Comparison of ENCODE assay signal across 28 cellular contexts in genomic region chr3:67495751-67496150, GRCh38.
"Had no signal": no experiment of that assay in that cellular context is flagged by ENCODE, and none has a peak within 500 bp of the region (broad histone marks: within the 10 kb centered on the region; RNA-seq: fewer than 3 reads in every experiment).

No MANE protein-coding gene starts in this region.

- H3K36me3 ChIP-seq: breast epithelium, neutrophil, ovary, right atrium auricular region, WERI-Rb-1 had no signal

- H3K4me3 ChIP-seq: breast epithelium, left lung, lower lobe of right lung, mucosa of descending colon, ovary, right atrium auricular region, testis, transverse colon had no signal

- H3K27me3 ChIP-seq: breast epithelium, left lung, neutrophil, ovary, right atrium auricular region, testis, transverse colon had no signal

- DNase-seq: activated CD4-positive, alpha-beta T cell treated with anti-CD3 and anti-CD28 coated beads, Interleukin-2, amount 50 U/mL, for 1 hour; activated CD8-positive, alpha-beta T cell treated with anti-CD3 and anti-CD28 coated beads for 36 hours; activated gamma-delta T cell treated with Interleukin-2 at 50 U/mL for 16 hours; activated naive CD8-positive, alpha-beta T cell treated with anti-CD3 and anti-CD28 coated beads, Interleukin-2, amount 50 U/mL, for 24 hours; activated T-cell treated with anti-CD3 and anti-CD28 coated beads, Interleukin-2, amount 50 U/mL, for 4 hours; central memory CD4-positive, alpha-beta T cell; effector memory CD4-positive, alpha-beta T cell; foreskin fibroblast; kidney glomerular epithelial cell; left lung; lower lobe of right lung; mesenchymal stem cell; mucosa of descending colon; ovary; stimulated activated CD4-positive, alpha-beta T cell treated with anti-CD3 and anti-CD28 coated beads, Interleukin-15, amount 100 ng/mL, for 24 hours; stimulated activated CD4-positive, alpha-beta T cell treated with anti-CD3 and anti-CD28 coated beads, Interleukin-2, amount 100 ng/mL, for 24 hours; stimulated activated naive CD4-positive, alpha-beta T cell; T-helper 17 cell; T1000; testis; transverse colon; WERI-Rb-1 had no signal

- H3K4me1 ChIP-seq: breast epithelium, left lung, lower lobe of right lung, right atrium auricular region, testis, transverse colon had no signal

- H3K9me3 ChIP-seq: breast epithelium, left lung, lower lobe of right lung, mucosa of descending colon, neutrophil, ovary, right atrium auricular region, testis, transverse colon had no signal

- H3K27ac ChIP-seq: breast epithelium, left lung, lower lobe of right lung, neutrophil, ovary, right atrium auricular region, testis, transverse colon, WERI-Rb-1 had no signal

- ATAC-seq: activated CD4-positive, CD25-positive, alpha-beta regulatory T cell treated with anti-CD3 and anti-CD28 coated beads, Interleukin-2, amount 50 U/mL, for 24 hours; activated CD8-positive, alpha-beta T cell treated with anti-CD3 and anti-CD28 coated beads for 36 hours; activated naive CD8-positive, alpha-beta T cell treated with anti-CD3 and anti-CD28 coated beads, Interleukin-2, amount 50 U/mL, for 24 hours; activated T-cell treated with anti-CD3 and anti-CD28 coated beads, Interleukin-2, amount 50 U/mL, for 4 hours; activated T-helper 17 cell treated with anti-CD3 and anti-CD28 coated beads, Interleukin-2, amount 50 U/mL, for 72 hours; left lung; lower lobe of right lung; mucosa of descending colon; SK-N-SH treated with all-trans-retinoic acid at 6 μM for 48 hours; T-helper 17 cell had no signal
